ENCODE assay signal across 15 cellular contexts in genomic region chr1:160460683-160461287, GRCh38.
DNase-seq lines count a peak whose midpoint lies in the region; ATAC-seq and TF ChIP-seq lines count a peak whose summit lies in the region.
"Had no signal": no experiment of that assay in that cellular context is flagged by ENCODE, and none has a peak within 500 bp of the region (broad histone marks: within the 10 kb centered on the region; RNA-seq: fewer than 3 reads in every experiment).

No MANE protein-coding gene starts in this region.

- H3K9me3 ChIP-seq in A673 (ENCODE audit: low read depth, low read length, poor library complexity, severe bottlenecking) (no peaks in the 10 kb centered on the region), gastroesophageal sphincter (peaks cover 0 to 5% (median 0%) of the 10 kb centered on the region in 3 donors)

- ATAC-seq in effector memory CD8-positive, alpha-beta T cell (replicated peaks), result no peak
- ATAC-seq in gastroesophageal sphincter, result no peak
- no peak for ATAC-seq in HG02884 (IDR thresholded peaks at IDR 0.05; ENCODE audit: unreplicated experiment)
- ATAC-seq: HepG2 had no signal

- TF ChIP-seq CTCF in A673 (conservative IDR thresholded peaks at IDR 0.05; ENCODE audit: low read depth, low read length), result no peak
- no peak for TF ChIP-seq CTCF in GM12865 (IDR thresholded peaks at IDR 0.05; ENCODE audit: insufficient read depth, low read depth, low read length, missing control alignments)
- no peak for TF ChIP-seq CTCF in gastroesophageal sphincter (IDR thresholded peaks at IDR 0.05)

- CTCF ChIA-PET in A673 (lab: Charles Lee), result no interaction called here

- no peak for TF ChIP-seq EP300 in gastroesophageal sphincter (IDR thresholded peaks at IDR 0.05)

- H3K9me3 Mint-ChIP-seq in effector memory CD8-positive, alpha-beta T cell, result no peaks in the 10 kb centered on the region

- H3K36me3 Mint-ChIP-seq in effector memory CD8-positive, alpha-beta T cell (ENCODE audit: insufficient read depth), result peaks cover under 1% of the 10 kb centered on the region

- no peaks in the 10 kb centered on the region for H3K4me1 ChIP-seq in A673 (ENCODE audit: insufficient read depth, low read length, poor library complexity, severe bottlenecking)
- no peaks in the 10 kb centered on the region for H3K4me1 ChIP-seq in gastroesophageal sphincter

- peak overlapping the region; percentile 51 to 60 for H3K4me3 Mint-ChIP-seq in effector memory CD8-positive, alpha-beta T cell

- H3K4me1 Mint-ChIP-seq in effector memory CD8-positive, alpha-beta T cell (ENCODE audit: low read depth in 2 of 2), result peaks cover 18 to 41% of the 10 kb centered on the region in 2 donors

- H3K27ac ChIP-seq in A673 (ENCODE audit: low read depth, low read length, poor library complexity, severe bottlenecking) (no peak overlapping the region), gastroesophageal sphincter (no peak overlapping the region)
- H3K27ac ChIP-seq: coronary artery had no signal

- WGBS in gastroesophageal sphincter (ENCODE audit: low coverage in 1 of 2), 2 donors, result 73 to 100% methylated on average over 3 to 4 of the region's 4 CpGs

- intact Hi-C loops in A673 (cut with micrococcal nuclease; ENCODE audit: unreplicated experiment), result no loop called here

- peak; percentile 21 for DNase-seq in A673 (ENCODE audit: low spot score)
- peak; percentile 42 for DNase-seq in GM12865 (ENCODE audit: low read depth)
- peak; percentile 55 for DNase-seq in activated CD4-positive, alpha-beta T cell treated with anti-CD3 and anti-CD28 coated beads for 48 hours
- no peak for DNase-seq in effector memory CD8-positive, alpha-beta T cell
- no peak for DNase-seq in NCI-H748 treated with DMSO at 0.1 percent for 48 hours (lab: John Stamatoyannopoulos, UW)
- no peak for DNase-seq in mucosa of gallbladder (ENCODE audit: low spot score)
- DNase-seq: C1 segment of cervical spinal cord; islet precursor cell; NCI-H2081; stimulated activated naive CD4-positive, alpha-beta T cell treated with Interleukin-2 at 50 U/mL for 16 hours; T-helper 9 cell had no signal

- peak overlapping the region; percentile 36 to 91 for H3K27ac Mint-ChIP-seq in effector memory CD8-positive, alpha-beta T cell

- no peak for TF ChIP-seq POLR2A in gastroesophageal sphincter (IDR thresholded peaks at IDR 0.05)

- BruUV-seq in A673 (replicated peaks; lab: Mats Ljungman, UMichigan), result no TSS peak

- H3K27me3 Mint-ChIP-seq in effector memory CD8-positive, alpha-beta T cell, result no peaks in the 10 kb centered on the region

- H3K27me3 ChIP-seq in A673 (replicated peaks; ENCODE audit: insufficient read depth, low read depth, low read length, poor library complexity) (no peaks in the 10 kb centered on the region), gastroesophageal sphincter (no peaks in the 10 kb centered on the region)

- H3K4me3 ChIP-seq in A673 (ENCODE audit: low read depth, low read length, poor library complexity, severe bottlenecking) (no peak overlapping the region), GM12865 (ENCODE audit: low read depth, low read length) (peak overlapping the region; percentile 36), gastroesophageal sphincter (no peak overlapping the region)
- H3K4me3 ChIP-seq: coronary artery had no signal

- no peaks in the 10 kb centered on the region for H3K36me3 ChIP-seq in A673 (ENCODE audit: insufficient read depth, low read length, poor library complexity, severe bottlenecking)
- H3K36me3 ChIP-seq in gastroesophageal sphincter, result no peaks in the 10 kb centered on the region

- POLR2A ChIA-PET in A673 (lab: Charles Lee; ENCODE audit: low non-redundant PET), result no interaction called here

Comparison
In these comparisons a context has a peak if more than half of its experiments do, and no peak if none do; other contexts are left out.
1. DNase-seq: peak in A673 (single experiment), GM12865 (single experiment) and activated CD4-positive, alpha-beta T cell treated with anti-CD3 and anti-CD28 coated beads for 48 hours (single experiment); none in effector memory CD8-positive, alpha-beta T cell (0 of 3), NCI-H748 treated with DMSO at 0.1 percent for 48 hours (single experiment) and mucosa of gallbladder (single experiment).